ENCODE assay signal across 8 cellular contexts in the genomic region with DNA sequence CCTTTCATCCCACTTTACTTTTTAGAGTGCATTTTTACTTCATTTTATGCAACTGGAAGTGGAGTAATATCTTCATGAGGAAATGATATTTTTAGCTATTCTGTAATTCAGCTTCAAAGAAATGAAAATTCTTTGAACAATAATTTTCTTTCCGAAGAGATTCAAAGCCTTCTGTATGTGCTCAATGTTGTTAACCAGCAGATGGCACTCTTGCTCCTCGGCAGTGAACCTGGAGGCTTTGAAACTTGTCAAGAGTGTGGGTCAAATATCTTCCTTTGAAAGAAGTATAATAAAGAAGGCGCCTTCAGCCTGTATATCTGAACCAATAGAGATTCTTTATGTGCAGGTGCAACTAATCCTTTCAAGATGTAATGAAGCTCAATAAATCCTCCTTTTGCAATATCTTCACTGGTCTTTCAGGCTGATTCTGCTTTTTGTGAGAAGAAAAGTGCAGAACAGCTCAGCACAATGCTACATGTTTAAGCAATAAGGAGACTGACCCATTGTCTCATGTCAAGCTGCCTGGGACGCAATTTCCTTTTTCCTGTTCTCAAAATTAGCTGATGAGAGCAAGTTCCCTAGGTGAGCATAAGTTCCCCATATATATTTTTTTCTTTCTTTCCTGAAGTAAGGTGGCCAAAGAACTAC.
A peak's percentile ranks its signal among the peaks of the same experiment; 100 is the strongest.
DNase-seq lines count a peak whose midpoint lies in the region; ATAC-seq, FAIRE-seq and TF ChIP-seq lines count a peak whose summit lies in the region.

No MANE protein-coding gene starts in this region.

- no peak overlapping the region for H3K4me3 Mint-ChIP-seq in endothelial cell (ENCODE audit: unreplicated experiment)

- no peak overlapping the region for H3K4me3 ChIP-seq in mucosa of descending colon
- no peak overlapping the region for H3K4me3 ChIP-seq in thoracic aorta

- TF ChIP-seq CTCF in endothelial cell (IDR thresholded peaks at IDR 0.05; ENCODE audit: unreplicated experiment) = peak; percentile 83
- peak; percentile 59 for TF ChIP-seq CTCF in mucosa of descending colon (IDR thresholded peaks at IDR 0.05)
- peak; percentile 55 for TF ChIP-seq CTCF in thoracic aorta (IDR thresholded peaks at IDR 0.05)

- H3K9me3 ChIP-seq in mucosa of descending colon (no peaks in the 10 kb centered on the region), thoracic aorta (no peaks in the 10 kb centered on the region)

- H3K4me1 ChIP-seq in mucosa of descending colon (ENCODE audit: low read depth) (no peaks in the 10 kb centered on the region), thoracic aorta (ENCODE audit: control insufficient read depth in 1 of 2, low read depth in 2 of 2) (no peaks in the 10 kb centered on the region)

- intact Hi-C loops in mucosa of descending colon (cut with DNase I, micrococcal nuclease) = loop anchor here (2.0 to 5.0 kb wide), 2 partner anchors 1087 to 1091 kb away; no protein-coding TSS in a partner anchor

- peak; percentile 82 for ATAC-seq in HG03342 (IDR thresholded peaks at IDR 0.05; ENCODE audit: unreplicated experiment)
- peak; percentile 67 for ATAC-seq in mucosa of descending colon
- no peak for ATAC-seq in thoracic aorta (ENCODE audit: insufficient number of reproducible peaks, low FRiP score, low read depth)

- peak; percentile 78 for FAIRE-seq in GM19239 (lab: Jason Lieb, UNC)

- H3K27ac ChIP-seq in thoracic aorta = no peak overlapping the region

- DNase-seq in COR-L47 (lab: John Stamatoyannopoulos, UW) = peak; percentile 53
- no peak for DNase-seq in GM19239 (ENCODE audit: insufficient read length, low spot score)
- DNase-seq in NCI-H345 treated with DMSO at 0.1 percent for 48 hours (lab: John Stamatoyannopoulos, UW; ENCODE audit: unreplicated experiment) = peak; percentile 18
- peak; percentile 56 for DNase-seq in activated CD4-positive, alpha-beta T cell treated with anti-CD3 and anti-CD28 coated beads for 48 hours
- peak; percentile 67 for DNase-seq in endothelial cell (ENCODE audit: low spot score)
- DNase-seq in mucosa of descending colon = peak in 2 of 3 donors; percentile 33 to 71
- no peak for DNase-seq in thoracic aorta (ENCODE audit: low spot score)

- H3K27ac Mint-ChIP-seq in endothelial cell (ENCODE audit: unreplicated experiment) = peak overlapping the region; percentile 38

- H3K27me3 ChIP-seq in thoracic aorta (replicated peaks; ENCODE audit: insufficient read depth) = no peaks in the 10 kb centered on the region

- H3K9me3 Mint-ChIP-seq in endothelial cell (ENCODE audit: unreplicated experiment) = no peaks in the 10 kb centered on the region

- no peaks in the 10 kb centered on the region for H3K27me3 Mint-ChIP-seq in endothelial cell (ENCODE audit: unreplicated experiment)

- no peaks in the 10 kb centered on the region for H3K36me3 Mint-ChIP-seq in endothelial cell (ENCODE audit: low read depth, unreplicated experiment)

- H3K36me3 ChIP-seq in mucosa of descending colon (ENCODE audit: low read depth) (no peaks in the 10 kb centered on the region), thoracic aorta (no peaks in the 10 kb centered on the region)

- H3K4me1 Mint-ChIP-seq in endothelial cell (ENCODE audit: unreplicated experiment) = peaks cover 11% of the 10 kb centered on the region

Comparison
In these comparisons a context has a peak if more than half of its experiments do, and no peak if none do; other contexts are left out.
1. DNase-seq: peak in COR-L47 (single experiment), NCI-H345 treated with DMSO at 0.1 percent for 48 hours (single experiment), activated CD4-positive, alpha-beta T cell treated with anti-CD3 and anti-CD28 coated beads for 48 hours (single experiment), endothelial cell (single experiment) and mucosa of descending colon (2 of 3); none in GM19239 (single experiment) and thoracic aorta (single experiment).
2. Peak in every context shown above with its lines, with median percentiles within 50 percentile points of each other: CTCF ChIP-seq.